22 cellular contexts compared by ENCODE assay signal in genomic region chr3:154718716-154719115, GRCh38.
"Had no signal": no experiment of that assay in that cellular context is flagged by ENCODE, and none has a peak within 500 bp of the region (broad histone marks: within the 10 kb centered on the region; RNA-seq: fewer than 3 reads in every experiment).

No MANE protein-coding gene starts in this region.

- H3K9me3 Mint-ChIP-seq: naive B cell, nephron had no signal

- H3K27ac Mint-ChIP-seq: immature natural killer cell; naive B cell; nephron; stimulated activated effector memory CD8-positive, alpha-beta T cell treated with anti-CD3 and anti-CD28 coated beads, Interleukin-12 subunit alpha, Interleukin-12 subunit beta, amount 100 ng/mL, for 72 hours had no signal

- H3K4me1 Mint-ChIP-seq: immature natural killer cell; naive B cell; nephron; stimulated activated effector memory CD8-positive, alpha-beta T cell treated with anti-CD3 and anti-CD28 coated beads, Interleukin-12 subunit alpha, Interleukin-12 subunit beta, amount 100 ng/mL, for 72 hours had no signal

- H3K4me1 ChIP-seq: esophagus squamous epithelium, gastroesophageal sphincter, psoas muscle, right lobe of liver, suprapubic skin, thyroid gland, upper lobe of left lung, vagina had no signal

- H3K36me3 ChIP-seq: esophagus squamous epithelium, gastroesophageal sphincter, right lobe of liver, suprapubic skin, thyroid gland, upper lobe of left lung, vagina had no signal

- H3K27ac ChIP-seq: esophagus squamous epithelium, gastroesophageal sphincter, psoas muscle, right lobe of liver, suprapubic skin, thyroid gland, upper lobe of left lung, vagina had no signal

- H3K4me3 ChIP-seq: esophagus squamous epithelium, gastroesophageal sphincter, psoas muscle, right lobe of liver, suprapubic skin, thyroid gland, upper lobe of left lung, vagina had no signal

- DNase-seq: dermis blood vessel endothelial cell; esophagus squamous epithelium; foreskin fibroblast; immature natural killer cell; kidney; left colon; left ventricle myocardium superior; mesendoderm; naive B cell; psoas muscle; retina; right lobe of liver; stimulated activated CD4-positive, alpha-beta T cell treated with anti-CD3 and anti-CD28 coated beads, Interleukin-4, amount 100 ng/mL, for 1 hour; stimulated activated CD8-positive, alpha-beta memory T cell treated with anti-CD3 and anti-CD28 coated beads, Interleukin-4, amount 100 ng/mL, for 48 hours; stimulated activated naive CD8-positive, alpha-beta T cell treated with anti-CD3 and anti-CD28 coated beads, Interleukin-15, Interleukin-2, amounts not matched to agents 100 U/mL and 50 U/mL, for 24 hours; thyroid gland; upper lobe of left lung had no signal

- H3K9me3 ChIP-seq: esophagus squamous epithelium, gastroesophageal sphincter, psoas muscle, right lobe of liver, suprapubic skin, thyroid gland, upper lobe of left lung, vagina had no signal

- H3K36me3 Mint-ChIP-seq: immature natural killer cell; naive B cell; stimulated activated effector memory CD8-positive, alpha-beta T cell treated with anti-CD3 and anti-CD28 coated beads, Interleukin-12 subunit alpha, Interleukin-12 subunit beta, amount 100 ng/mL, for 72 hours had no signal

- H3K27me3 ChIP-seq: esophagus squamous epithelium, gastroesophageal sphincter, right lobe of liver, suprapubic skin, thyroid gland, upper lobe of left lung, vagina had no signal

- H3K4me3 Mint-ChIP-seq: immature natural killer cell; nephron; stimulated activated effector memory CD8-positive, alpha-beta T cell treated with anti-CD3 and anti-CD28 coated beads, Interleukin-12 subunit alpha, Interleukin-12 subunit beta, amount 100 ng/mL, for 72 hours had no signal
